ENCODE assay signal across 2 cellular contexts in the genomic region with DNA sequence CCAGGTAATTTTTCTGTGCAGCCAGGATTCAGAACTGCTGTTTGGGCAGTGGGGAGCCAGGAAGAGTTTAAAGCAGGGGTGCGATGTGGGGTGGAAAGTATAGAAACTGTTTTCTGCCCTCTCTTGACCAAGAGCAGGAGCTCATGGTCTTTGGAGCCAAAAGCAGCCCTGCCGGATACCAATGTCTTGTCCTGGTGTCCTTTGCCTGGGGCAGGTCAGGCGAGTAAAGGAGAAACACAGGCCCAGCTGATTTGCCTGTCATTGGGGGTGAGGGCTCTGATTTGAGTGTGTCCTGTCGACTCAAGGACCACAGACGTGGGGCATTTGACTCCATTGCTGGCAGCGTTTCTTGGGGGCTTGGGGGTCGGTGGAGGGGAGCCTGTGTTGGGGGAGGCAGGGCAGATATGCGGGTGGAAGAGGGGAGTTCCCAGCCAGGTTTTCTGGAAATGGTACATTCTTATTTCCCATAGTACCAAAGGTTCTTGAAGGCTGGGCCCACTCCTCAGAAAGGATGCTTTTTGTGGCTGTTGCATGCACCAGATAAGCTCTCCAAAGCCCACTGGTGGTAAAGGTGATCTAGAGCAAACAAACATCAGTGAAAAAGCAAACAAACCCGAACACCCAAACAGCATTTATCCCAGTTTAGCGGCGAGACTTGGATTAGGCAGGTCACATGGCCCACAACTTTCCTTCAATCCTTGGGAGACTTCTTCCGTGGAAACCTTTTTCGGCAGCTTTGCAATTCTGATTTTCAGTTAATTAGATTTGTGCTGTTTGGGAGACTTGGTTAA.
TF ChIP-seq lines count a peak whose summit lies in the region.

No MANE protein-coding gene starts in this region.

TF ChIP-seq in H1, 55 proteins besides CTCF, POLR2A, EP300 and RAD21 (continues in another document):
- TF ChIP-seq, protein P1, sequence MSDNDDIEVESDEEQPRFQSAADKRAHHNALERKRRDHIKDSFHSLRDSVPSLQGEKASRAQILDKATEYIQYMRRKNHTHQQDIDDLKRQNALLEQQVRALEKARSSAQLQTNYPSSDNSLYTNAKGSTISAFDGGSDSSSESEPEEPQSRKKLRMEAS (IDR thresholded peaks at IDR 0.05): no peak
- no peak for TF ChIP-seq SUZ12 (IDR thresholded peaks at IDR 0.05; ENCODE audit: low read length)
- TF ChIP-seq MAFK (IDR thresholded peaks at IDR 0.05; ENCODE audit: low read depth, low read length): no peak
- no peak for TF ChIP-seq SIN3A (conservative IDR thresholded peaks at IDR 0.05 in 1 of 2, IDR thresholded peaks at IDR 0.05 in 1 of 2; ENCODE audit: low read depth in 1 of 2, low read length in 2 of 2)
- TF ChIP-seq TBP (IDR thresholded peaks at IDR 0.05; ENCODE audit: low read depth, low read length): no peak
- no peak for TF ChIP-seq CTBP2 (IDR thresholded peaks at IDR 0.05; ENCODE audit: borderline replicate concordance, insufficient read depth, insufficient read length, low read length)
- TF ChIP-seq USF2 (IDR thresholded peaks at IDR 0.05; ENCODE audit: low read length): no peak
- TF ChIP-seq CBX5 (IDR thresholded peaks at IDR 0.05; ENCODE audit: low read depth, low read length): no peak
- no peak for TF ChIP-seq SP2 (IDR thresholded peaks at IDR 0.05; ENCODE audit: low read length)
- TF ChIP-seq TAF7 (optimal IDR thresholded peaks at IDR 0.05; ENCODE audit: borderline replicate concordance, low read depth, low read length): no peak
- TF ChIP-seq KDM4A (IDR thresholded peaks at IDR 0.05; ENCODE audit: low read depth, low read length, severe bottlenecking): no peak
- TF ChIP-seq ZNF274 (IDR thresholded peaks at IDR 0.05; ENCODE audit: borderline replicate concordance, extremely low read depth, low read length): no peak
- no peak for TF ChIP-seq CEBPB (IDR thresholded peaks at IDR 0.05; ENCODE audit: low read depth, low read length)
- TF ChIP-seq NRF1 (IDR thresholded peaks at IDR 0.05; ENCODE audit: low read depth, low read length): no peak
- TF ChIP-seq JUN (IDR thresholded peaks at IDR 0.05; ENCODE audit: low read depth, low read length): no peak
- TF ChIP-seq PHF8 (conservative IDR thresholded peaks at IDR 0.05; ENCODE audit: low read depth, low read length): no peak
- no peak for TF ChIP-seq SIRT6 (IDR thresholded peaks at IDR 0.05; ENCODE audit: low read length)

TF ChIP-seq in SK-N-SH, 30 proteins besides CTCF, POLR2A, EP300 and RAD21:
- TF ChIP-seq NRF1 (IDR thresholded peaks at IDR 0.05; ENCODE audit: low read depth, low read length): no peak
- TF ChIP-seq SMC3 (IDR thresholded peaks at IDR 0.05; ENCODE audit: low read depth, low read length): no peak
- TF ChIP-seq GABPA (IDR thresholded peaks at IDR 0.05; ENCODE audit: low read depth): no peak
- TF ChIP-seq RCOR1 (IDR thresholded peaks at IDR 0.05; ENCODE audit: low read length): no peak
- no peak for TF ChIP-seq YY1 (IDR thresholded peaks at IDR 0.05; ENCODE audit: low read depth)
- TF ChIP-seq TAF1 (IDR thresholded peaks at IDR 0.05; ENCODE audit: borderline replicate concordance, low read depth, low read length): no peak
- no peak for TF ChIP-seq RFX5 (IDR thresholded peaks at IDR 0.05; ENCODE audit: low read length)
- no peak for TF ChIP-seq FOSL2 (IDR thresholded peaks at IDR 0.05; ENCODE audit: borderline replicate concordance, low read depth)
- TF ChIP-seq JUND (IDR thresholded peaks at IDR 0.05): no peak
- TF ChIP-seq FOXM1 (IDR thresholded peaks at IDR 0.05; ENCODE audit: low read depth): no peak
- TF ChIP-seq, protein P1 (IDR thresholded peaks at IDR 0.05; ENCODE audit: low read depth): no peak
- no peak for TF ChIP-seq USF2 (IDR thresholded peaks at IDR 0.05; ENCODE audit: borderline replicate concordance, low read depth, low read length)
- TF ChIP-seq EZH2phosphoT487 (IDR thresholded peaks at IDR 0.05; ENCODE audit: borderline replicate concordance, low read depth): no peak
- TF ChIP-seq POLR2AphosphoS5 (IDR thresholded peaks at IDR 0.05; ENCODE audit: low read depth, low read length): no peak
- TF ChIP-seq TCF12 (IDR thresholded peaks at IDR 0.05): no peak
- TF ChIP-seq MEF2A (IDR thresholded peaks at IDR 0.05; ENCODE audit: borderline replicate concordance, low read depth): no peak
